In the genomic region with DNA sequence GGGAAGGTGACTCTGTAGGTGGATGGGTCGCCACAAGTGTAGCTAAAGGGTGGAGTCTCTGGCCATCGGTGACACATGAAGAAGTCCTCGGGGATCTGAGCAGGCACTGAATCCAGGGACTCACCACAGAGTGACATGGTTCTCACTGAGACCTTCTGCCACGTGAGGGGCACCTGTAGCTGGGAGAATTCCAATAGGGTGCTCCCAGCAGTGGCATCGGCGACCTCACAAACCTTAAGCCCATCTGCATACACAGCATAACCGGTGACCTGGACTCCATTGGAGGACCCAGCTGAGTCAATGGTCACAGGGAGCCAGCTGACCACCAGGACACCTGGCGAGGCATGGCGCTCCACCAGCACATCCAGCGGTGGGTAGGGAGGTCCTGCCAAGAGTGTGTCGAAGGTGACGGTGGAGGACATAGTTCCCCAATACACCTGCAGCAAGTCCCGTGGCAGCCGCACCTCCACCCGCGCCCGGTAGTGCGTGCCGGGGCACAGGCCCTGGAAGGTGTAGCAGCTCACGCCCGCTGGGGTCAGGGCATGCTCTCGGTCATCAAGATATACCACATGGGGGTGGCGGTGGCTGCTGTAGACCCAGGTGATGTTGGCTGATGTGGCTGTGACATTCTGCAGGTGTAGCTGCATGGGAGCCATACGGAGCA, we compare ENCODE assay signal across 7 cellular contexts. TPM values are rescaled to one million over a fixed set of nuclear protein-coding genes. Genes with fewer than 3 reads are reported as not detected.
A peak's percentile ranks its signal among the peaks of the same experiment; 100 is the strongest.
DNase-seq lines count a peak whose midpoint lies in the region; ATAC-seq, FAIRE-seq and TF ChIP-seq lines count a peak whose summit lies in the region.
"Not testable (repeated sequence)": the region's sequence is repeated elsewhere in the genome, so short reads cannot be mapped to it uniquely, and the experiment has no call there.

No MANE protein-coding gene starts in this region.

- not testable (repeated sequence) for H3K27me3 Mint-ChIP-seq in endothelial cell (ENCODE audit: unreplicated experiment)

- 96 to 98% (median 97%) methylated on average over 5 to 17 of the region's 24 CpGs for WGBS in heart left ventricle, 4 donors
- 91 to 97% methylated on average over 15 to 16 of the region's 24 CpGs for WGBS in pancreas, 2 donors
- 80 to 93% (median 91%) methylated on average over 3 to 15 of the region's 24 CpGs for WGBS in stomach, 5 donors

- TF ChIP-seq CTCF in RWPE2 (IDR thresholded peaks at IDR 0.05; ENCODE audit: poor library complexity, severe bottlenecking); endothelial cell (IDR thresholded peaks at IDR 0.05; ENCODE audit: unreplicated experiment); heart left ventricle (IDR thresholded peaks at IDR 0.05); kidney (IDR thresholded peaks at IDR 0.05; ENCODE audit: borderline replicate concordance, extremely low read depth, insufficient read depth); pancreas (IDR thresholded peaks at IDR 0.05); stomach (IDR thresholded peaks at IDR 0.05): not testable (repeated sequence)

- H3K4me1 ChIP-seq in RWPE2 (ENCODE audit: insufficient read depth, poor library complexity, severe bottlenecking); heart left ventricle; kidney (ENCODE audit: control insufficient read depth in 1 of 2, insufficient read depth in 1 of 2, low read depth in 1 of 2, low read length in 2 of 2); pancreas; stomach: not testable (repeated sequence)

- not testable (repeated sequence) for H3K9me3 ChIP-seq in RWPE2 (ENCODE audit: severe bottlenecking); heart left ventricle; kidney (ENCODE audit: control insufficient read depth in 1 of 2, low read length in 2 of 2); pancreas; stomach

- not testable (repeated sequence) for H3K9ac ChIP-seq in kidney (ENCODE audit: low read length in 2 of 2)

- not testable (repeated sequence) for ATAC-seq in RWPE2 (ENCODE audit: low read depth); heart left ventricle; pancreas

- peak; percentile 56 for DNase-seq in RWPE2 (ENCODE audit: low spot score)
- peak; percentile 3 for DNase-seq in endothelial cell (ENCODE audit: low spot score)
- peak in 3 of 5 donors; percentile 5 to 64 (median 27) for DNase-seq in heart left ventricle
- peak; percentile 78 for DNase-seq in kidney
- peak; percentile 86 for DNase-seq in mesenteric fat pad (ENCODE audit: low spot score)
- DNase-seq in pancreas = peak in 4 of 6 donors; percentile 5 to 79 (median 47)
- peak; percentile 19 for DNase-seq in stomach

- intact Hi-C loops in heart left ventricle (cut with DNase I); kidney (cut with DNase I); pancreas (cut with DNase I); stomach (cut with DNase I; ENCODE audit: low total_unique reads): not testable (repeated sequence)

- TF ChIP-seq POLR2A in heart left ventricle (IDR thresholded peaks at IDR 0.05); stomach (IDR thresholded peaks at IDR 0.05): not testable (repeated sequence)

- not testable (repeated sequence) for FAIRE-seq in kidney (lab: Jason Lieb, UNC); pancreas (lab: Jason Lieb, UNC)

- H3K9me3 Mint-ChIP-seq in endothelial cell (ENCODE audit: unreplicated experiment) = not testable (repeated sequence)

- not testable (repeated sequence) for H3K36me3 Mint-ChIP-seq in endothelial cell (ENCODE audit: low read depth, unreplicated experiment)

- H3K27ac ChIP-seq in RWPE2 (ENCODE audit: poor library complexity, severe bottlenecking); heart left ventricle; kidney (ENCODE audit: low read depth in 2 of 2, low read length in 2 of 2); pancreas; stomach: not testable (repeated sequence)

- H3K4me3 ChIP-seq in RWPE2 (ENCODE audit: severe bottlenecking); heart left ventricle; kidney (ENCODE audit: low read length in 2 of 2); pancreas; stomach: not testable (repeated sequence)

- H3K36me3 ChIP-seq in RWPE2 (ENCODE audit: low read depth); heart left ventricle; kidney (ENCODE audit: control insufficient read depth in 1 of 2, insufficient read depth in 2 of 2, low read length in 2 of 2); pancreas; stomach: not testable (repeated sequence)

- not testable (repeated sequence) for H3K4me3 Mint-ChIP-seq in endothelial cell (ENCODE audit: unreplicated experiment)

- not testable (repeated sequence) for TF ChIP-seq EP300 in stomach (IDR thresholded peaks at IDR 0.05)

- not testable (repeated sequence) for H3K27me3 ChIP-seq in RWPE2 (ENCODE audit: insufficient read depth, poor library complexity, severe bottlenecking); heart left ventricle; pancreas; stomach

- not testable (repeated sequence) for H3K27ac Mint-ChIP-seq in endothelial cell (ENCODE audit: unreplicated experiment)

- not testable (repeated sequence) for H3K4me1 Mint-ChIP-seq in endothelial cell (ENCODE audit: unreplicated experiment)

RNA-seq across cellular contexts. Expression of a gene that starts 3.8 kb away (rescaled TPM):
- total RNA-seq in endothelial cell (ENCODE audit: unreplicated experiment) (1.2 TPM), heart left ventricle (under 1 TPM in 8 of 9 donors, not detected in 1; 0.05 to 0.43 (median 0.26) TPM), kidney (0.82 TPM), mesenteric fat pad (0.19 TPM), pancreas (under 1 TPM; 0.14 to 0.47 (median 0.24) TPM), stomach (under 1 TPM in 1 of 5 donors, not detected in 4; 0.14 TPM)
- polyA plus RNA-seq in heart left ventricle (under 1 TPM in 1 of 2 donors, not detected in 1; 0.04 TPM), kidney (ENCODE audit: insufficient read depth, low read depth, low replicate concordance) (0.17 TPM), pancreas (under 1 TPM; 0.02 to 0.04 TPM), stomach (under 1 TPM in 2 of 3 donors, not detected in 1; 0.03 to 0.06 TPM)

Comparison
In these comparisons a context has a peak if more than half of its experiments do, and no peak if none do; other contexts are left out.
1. DNase-seq: peak in every context shown above with its lines; median percentile 86 in mesenteric fat pad; 78 in kidney; 56 in RWPE2; 47 in pancreas; 27 in heart left ventricle; 19 in stomach; 3 in endothelial cell.